8 cellular contexts compared by ENCODE assay signal in the genomic region with DNA sequence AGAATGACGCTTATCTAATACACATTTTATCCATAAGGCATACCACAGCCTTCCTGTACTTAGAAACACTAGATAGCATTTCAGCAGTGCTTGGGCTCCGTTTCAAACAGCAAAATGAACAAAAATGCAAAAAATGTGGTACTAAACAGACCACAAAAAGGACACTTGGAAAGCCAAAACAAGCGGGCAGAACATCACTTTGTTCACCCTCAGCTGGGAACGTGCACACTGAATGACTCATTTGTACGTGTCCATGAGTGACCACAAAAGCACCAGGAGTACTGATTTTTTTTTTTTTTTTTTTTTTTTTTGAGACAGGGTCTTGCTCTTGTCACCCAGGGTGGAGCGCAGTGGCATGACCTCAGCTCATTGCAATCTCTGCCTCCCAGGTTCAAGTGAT. TPM values are rescaled to one million over a fixed set of nuclear protein-coding genes. Genes with fewer than 3 reads are reported as not detected.
DNase-seq lines count a peak whose midpoint lies in the region; ATAC-seq and TF ChIP-seq lines count a peak whose summit lies in the region.

No MANE protein-coding gene starts in this region.

- H3K4me1 Mint-ChIP-seq in activated naive CD4-positive, alpha-beta T cell treated with anti-CD3 and anti-CD28 coated beads, Interleukin-2, amount 50 U/mL, for 24 hours, result peaks cover 76% of the 10 kb centered on the region
- peaks cover 65% of the 10 kb centered on the region for H3K4me1 Mint-ChIP-seq in activated naive CD4-positive, alpha-beta T cell treated with anti-CD3 and anti-CD28 coated beads, Interleukin-2, amount 10 ng/mL, durations not matched to agents 7 days and 5 days

- no peak overlapping the region for H3K4me3 ChIP-seq in cardiac fibroblast (replicated peaks in 1 of 2; ENCODE audit: low read depth in 2 of 2, low read length in 2 of 2)

- no peak for TF ChIP-seq CTCF in cardiac fibroblast (IDR thresholded peaks at IDR 0.05; ENCODE audit: low read depth, low read length)

- H3K4me3 Mint-ChIP-seq in activated naive CD4-positive, alpha-beta T cell treated with anti-CD3 and anti-CD28 coated beads, Interleukin-2, amount 50 U/mL, for 24 hours, result no peak overlapping the region
- H3K4me3 Mint-ChIP-seq in activated naive CD4-positive, alpha-beta T cell treated with anti-CD3 and anti-CD28 coated beads, Interleukin-2, amount 10 ng/mL, durations not matched to agents 7 days and 5 days, result no peak overlapping the region

- CTCF ChIA-PET in activated naive CD4-positive, alpha-beta T cell treated with anti-CD3 and anti-CD28 coated beads, Interleukin-2, amount 10 ng/mL, durations not matched to agents 7 days and 5 days (lab: Charles Lee), result interaction anchor here (0.8 kb wide), 1 partner anchor 343 kb away, joined by 3 read pairs; no protein-coding TSS in a partner anchor

- H3K27me3 Mint-ChIP-seq in activated naive CD4-positive, alpha-beta T cell treated with anti-CD3 and anti-CD28 coated beads, Interleukin-2, amount 50 U/mL, for 24 hours, result no peaks in the 10 kb centered on the region
- H3K27me3 Mint-ChIP-seq in activated naive CD4-positive, alpha-beta T cell treated with anti-CD3 and anti-CD28 coated beads, Interleukin-2, amount 10 ng/mL, durations not matched to agents 7 days and 5 days, result no peaks in the 10 kb centered on the region

- no peaks in the 10 kb centered on the region for H3K36me3 Mint-ChIP-seq in activated naive CD4-positive, alpha-beta T cell treated with anti-CD3 and anti-CD28 coated beads, Interleukin-2, amount 50 U/mL, for 24 hours
- peaks cover 11% of the 10 kb centered on the region for H3K36me3 Mint-ChIP-seq in activated naive CD4-positive, alpha-beta T cell treated with anti-CD3 and anti-CD28 coated beads, Interleukin-2, amount 10 ng/mL, durations not matched to agents 7 days and 5 days

- H3K27ac Mint-ChIP-seq in activated naive CD4-positive, alpha-beta T cell treated with anti-CD3 and anti-CD28 coated beads, Interleukin-2, amount 50 U/mL, for 24 hours, result peak overlapping the region; percentile 82
- H3K27ac Mint-ChIP-seq in activated naive CD4-positive, alpha-beta T cell treated with anti-CD3 and anti-CD28 coated beads, Interleukin-2, amount 10 ng/mL, durations not matched to agents 7 days and 5 days, result no peak overlapping the region

- DNase-seq in activated naive CD4-positive, alpha-beta T cell treated with anti-CD3 and anti-CD28 coated beads, Interleukin-2, amount 10 ng/mL, durations not matched to agents 7 days and 5 days, result no peak
- DNase-seq in cardiac fibroblast (ENCODE audit: low read depth in 2 of 2), result peak; percentile 97 to 99
- DNase-seq in smooth muscle cell of the brain vasculature (ENCODE audit: low read depth, low spot score), result peak; percentile 81
- DNase-seq in ureter (ENCODE audit: low spot score), result no peak
- DNase-seq in NCI-H1930 (lab: John Stamatoyannopoulos, UW), result no peak
- DNase-seq in NCI-H82 (lab: John Stamatoyannopoulos, UW), result no peak

- H3K9me3 Mint-ChIP-seq in activated naive CD4-positive, alpha-beta T cell treated with anti-CD3 and anti-CD28 coated beads, Interleukin-2, amount 50 U/mL, for 24 hours, result no peaks in the 10 kb centered on the region
- no peaks in the 10 kb centered on the region for H3K9me3 Mint-ChIP-seq in activated naive CD4-positive, alpha-beta T cell treated with anti-CD3 and anti-CD28 coated beads, Interleukin-2, amount 10 ng/mL, durations not matched to agents 7 days and 5 days

- ATAC-seq in HG03558 (IDR thresholded peaks at IDR 0.05; ENCODE audit: extremely low read depth, unreplicated experiment), result peak; percentile 25

RNA-seq across cellular contexts. Expression of gene FOXN3, which starts 8.9 kb away (rescaled TPM):
- 91.7 TPM for total RNA-seq in ureter

Comparison
In these comparisons a context has a peak if more than half of its experiments do, and no peak if none do; other contexts are left out.
1. DNase-seq: peak in cardiac fibroblast (2 of 2) and smooth muscle cell of the brain vasculature (single experiment); none in activated naive CD4-positive, alpha-beta T cell treated with anti-CD3 and anti-CD28 coated beads, Interleukin-2, amount 10 ng/mL, durations not matched to agents 7 days and 5 days (single experiment), ureter (single experiment), NCI-H1930 (0 of 2) and NCI-H82 (single experiment).